In the genomic region with DNA sequence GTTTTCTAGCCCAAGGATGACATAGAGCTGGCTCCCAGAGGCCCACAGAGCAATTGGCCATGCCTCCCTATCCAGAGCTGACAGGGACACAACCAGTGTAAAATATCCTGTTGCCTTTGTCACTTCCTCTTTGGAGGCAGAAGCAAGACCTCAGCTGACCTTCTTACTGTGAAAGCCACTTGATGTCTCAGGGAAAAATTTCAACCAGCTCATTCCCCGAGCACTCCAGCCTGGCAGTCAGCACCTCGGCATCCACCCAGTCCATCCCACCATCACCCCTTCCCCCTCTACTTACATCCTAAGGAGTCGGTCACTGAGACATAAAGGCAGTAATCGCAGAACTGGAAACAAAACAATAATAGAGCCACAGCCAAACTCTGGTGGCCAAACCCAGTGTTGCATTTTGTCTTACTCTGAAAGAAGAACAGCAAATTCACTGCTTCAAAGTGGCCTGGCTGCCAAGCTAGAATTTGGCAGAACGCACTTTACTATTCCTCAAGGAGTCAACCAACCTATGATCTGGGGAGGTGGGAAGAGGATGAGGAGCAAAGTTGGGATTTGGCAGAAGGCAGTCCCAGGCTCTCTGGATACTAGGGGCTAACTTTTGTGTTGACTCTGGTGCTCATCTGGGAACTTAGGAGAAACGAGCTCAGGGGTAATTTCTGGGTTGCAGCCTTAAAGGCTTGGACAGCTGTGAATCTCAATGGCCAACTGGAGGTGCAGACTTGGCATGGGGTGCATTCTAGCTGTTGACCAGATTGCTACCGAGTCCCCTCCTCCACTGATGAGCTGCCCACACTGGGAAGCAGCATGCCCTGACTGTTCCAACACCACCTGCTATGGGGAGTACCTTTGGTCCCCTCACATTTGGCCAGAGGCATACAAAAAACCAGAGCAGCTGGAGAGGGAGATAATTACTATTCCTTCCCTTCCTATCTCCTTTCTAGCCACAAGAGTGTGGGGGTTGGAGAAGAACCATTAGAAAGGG, we compare ENCODE assay signal across 14 cellular contexts. TPM values are rescaled to one million over a fixed set of nuclear protein-coding genes. Genes with fewer than 3 reads are reported as not detected.
DNase-seq lines count a peak whose midpoint lies in the region; ATAC-seq, FAIRE-seq and TF ChIP-seq lines count a peak whose summit lies in the region.
"Had no signal": no experiment of that assay in that cellular context is flagged by ENCODE, and none has a peak within 500 bp of the region (broad histone marks: within the 10 kb centered on the region; RNA-seq: fewer than 3 reads in every experiment).

No MANE protein-coding gene starts in this region.

- H4K20me1 ChIP-seq in astrocyte (ENCODE audit: insufficient read depth, low read length): peaks cover 7% of the 10 kb centered on the region

- intact Hi-C loops in posterior cingulate gyrus (cut with DNase I): no loop called here

- no peak for TF ChIP-seq POLR2A in GM12891 (IDR thresholded peaks at IDR 0.05; ENCODE audit: low read depth, low read length)

- peaks cover 2% of the 10 kb centered on the region for H3K9me3 Mint-ChIP-seq in astrocyte (ENCODE audit: unreplicated experiment)
- H3K9me3 Mint-ChIP-seq: CD4-positive, alpha-beta T cell had no signal

- peaks cover 28% of the 10 kb centered on the region for H3K4me1 ChIP-seq in astrocyte (ENCODE audit: insufficient read depth, low read length)
- no peaks in the 10 kb centered on the region for H3K4me1 ChIP-seq in HAP-1

- H3K4me2 ChIP-seq in astrocyte (ENCODE audit: low read length): peak overlapping the region; percentile 24

- peak; percentile 31 for DNase-seq in AG08395 (ENCODE audit: low spot score)
- no peak for DNase-seq in GM12891 (ENCODE audit: insufficient read length, low spot score)
- DNase-seq in astrocyte (ENCODE audit: low read depth): peak; percentile 70
- DNase-seq in islet precursor cell: peak; percentile 56
- DNase-seq in HAP-1 (ENCODE audit: low spot score in 2 of 2): no peak
- DNase-seq in midbrain (lab: John Stamatoyannopoulos, UW): no peak
- no peak for DNase-seq in posterior cingulate gyrus
- DNase-seq: activated CD4-positive, alpha-beta T cell treated with anti-CD3 and anti-CD28 coated beads, Interleukin-2, amount 50 U/mL, for 48 hours; CD4-positive, alpha-beta T cell; NCI-H1105 had no signal

- peaks cover under 1% of the 10 kb centered on the region for H3K79me2 ChIP-seq in astrocyte (ENCODE audit: insufficient read depth, low read length)

- peaks cover 24% of the 10 kb centered on the region for H3K36me3 ChIP-seq in astrocyte (ENCODE audit: insufficient read depth, low read length)
- H3K36me3 ChIP-seq in HAP-1 (replicated peaks): no peaks in the 10 kb centered on the region
- H3K36me3 ChIP-seq: ascending aorta had no signal

- TF ChIP-seq CTCF in astrocyte (IDR thresholded peaks at IDR 0.05; ENCODE audit: insufficient read depth, low read depth, low read length): peak; percentile 34

- no peak for ATAC-seq in HG02571 (IDR thresholded peaks at IDR 0.05; ENCODE audit: unreplicated experiment)

- H3K9me3 ChIP-seq in astrocyte (ENCODE audit: insufficient read depth, low read depth, low read length): no peaks in the 10 kb centered on the region
- no peaks in the 10 kb centered on the region for H3K9me3 ChIP-seq in HAP-1
- H3K9me3 ChIP-seq: ascending aorta had no signal

- peaks cover 11% of the 10 kb centered on the region for H3K36me3 Mint-ChIP-seq in astrocyte (ENCODE audit: low read depth, unreplicated experiment)

- FAIRE-seq in GM12891 (lab: Jason Lieb, UNC) (peak; percentile 41), astrocyte (lab: Jason Lieb, UNC) (peak; percentile 75)
- FAIRE-seq: GM18507, RCC 7860 had no signal

- H3K4me1 Mint-ChIP-seq in astrocyte (ENCODE audit: low read depth, unreplicated experiment): peaks cover 26% of the 10 kb centered on the region

- H3K27me3 ChIP-seq in astrocyte (ENCODE audit: insufficient read depth, low read length) (no peaks in the 10 kb centered on the region), HAP-1 (ENCODE audit: low read depth) (no peaks in the 10 kb centered on the region)
- H3K27me3 ChIP-seq: ascending aorta had no signal

- H3K4me3 ChIP-seq in astrocyte (ENCODE audit: insufficient read depth, low read depth, low read length) (no peak overlapping the region), HAP-1 (no peak overlapping the region)
- H3K4me3 ChIP-seq: ascending aorta had no signal

- no peak overlapping the region for H2AFZ ChIP-seq in astrocyte (ENCODE audit: low read depth, low read length)

- peak overlapping the region; percentile 66 for H3K27ac Mint-ChIP-seq in astrocyte (ENCODE audit: unreplicated experiment)
- H3K27ac Mint-ChIP-seq: CD4-positive, alpha-beta T cell had no signal

- H3K9ac ChIP-seq in astrocyte (ENCODE audit: low read length): peak overlapping the region; percentile 1

- no peaks in the 10 kb centered on the region for H3K27me3 Mint-ChIP-seq in astrocyte (ENCODE audit: low read depth, unreplicated experiment)
- H3K27me3 Mint-ChIP-seq: CD4-positive, alpha-beta T cell had no signal

- no peak overlapping the region for H3K4me3 Mint-ChIP-seq in astrocyte (ENCODE audit: unreplicated experiment)
- H3K4me3 Mint-ChIP-seq: CD4-positive, alpha-beta T cell had no signal

- H3K27ac ChIP-seq in astrocyte (ENCODE audit: low read depth, low read length): peak overlapping the region; percentile 27
- H3K27ac ChIP-seq: ascending aorta had no signal

- in situ Hi-C loops in HAP-1 (cut with MboI; ENCODE audit: low sequenced_read_pairs): no loop called here

TF ChIP-seq in GM12891, 5 proteins besides CTCF, POLR2A, EP300 and RAD21:
- TF ChIP-seq TAF1 (IDR thresholded peaks at IDR 0.05; ENCODE audit: low read depth, low read length) (no peak), SPI1 (IDR thresholded peaks at IDR 0.05; ENCODE audit: low read depth, low read length) (0 out of 2 replicates have a peak, but pooled peaks have one; percentile 21)

RNA-seq across cellular contexts. Expression of gene NIPAL4, which starts 13.7 kb away (rescaled TPM):
- polyA plus RNA-seq in GM12891 (2012; ENCODE audit: low read depth, missing spikeins): 1.2 TPM
- total RNA-seq in astrocyte: 7.1 and 10.8 TPM in 2 replicates
- total RNA-seq: ascending aorta had no signal

Comparison
In these comparisons a context has a peak if more than half of its experiments do, and no peak if none do; other contexts are left out.
1. DNase-seq: peak in AG08395 (single experiment), astrocyte (single experiment) and islet precursor cell (single experiment); none in GM12891 (single experiment), HAP-1 (0 of 2), midbrain (single experiment) and posterior cingulate gyrus (0 of 10).